ENCODE assay signal across 8 cellular contexts in the genomic region with DNA sequence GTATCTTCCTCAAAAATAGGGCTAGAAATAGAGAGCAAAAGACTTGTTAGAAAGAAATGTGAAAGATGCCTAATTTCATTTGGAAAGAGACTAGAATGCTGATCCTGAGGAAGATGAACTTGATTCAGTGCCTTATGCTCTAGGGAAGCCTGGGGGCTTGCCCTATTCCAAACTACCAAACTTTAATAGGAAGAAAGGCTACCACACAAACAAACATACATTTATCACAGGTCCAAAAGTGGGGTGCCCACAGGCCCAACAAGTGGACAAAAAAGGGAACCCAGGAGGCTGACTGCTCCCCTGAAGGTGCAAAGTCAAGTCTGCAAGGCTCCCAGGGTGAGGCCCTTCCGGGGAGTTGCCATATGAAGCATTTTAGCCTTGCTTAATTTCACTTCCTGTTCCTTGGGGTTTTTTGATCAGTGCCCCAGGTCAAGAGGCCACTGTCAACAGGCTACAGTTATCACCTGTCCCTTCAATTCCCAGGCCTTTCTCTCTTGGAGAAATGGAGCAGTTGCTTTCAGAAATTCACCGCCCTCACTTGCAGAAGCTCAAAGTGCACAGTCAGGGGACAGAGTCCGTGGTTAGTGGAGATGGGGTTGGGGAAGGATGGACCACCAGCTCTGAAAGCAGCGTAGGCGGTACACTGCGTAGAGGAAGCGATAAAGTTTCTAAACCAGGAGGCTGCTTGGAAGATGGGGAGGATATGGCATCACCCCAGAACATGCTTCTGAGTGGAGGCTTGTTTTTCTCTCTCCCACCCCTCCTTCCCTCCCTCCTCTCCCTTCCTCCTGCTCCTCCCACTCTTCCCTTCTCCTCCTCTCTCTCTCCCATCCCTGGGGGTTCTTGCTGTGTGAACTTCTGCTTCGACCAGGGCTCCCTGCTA. TPM values are rescaled to one million over a fixed set of nuclear protein-coding genes. Genes with fewer than 3 reads are reported as not detected.
A peak's percentile ranks its signal among the peaks of the same experiment; 100 is the strongest.
DNase-seq lines count a peak whose midpoint lies in the region; ATAC-seq, FAIRE-seq and TF ChIP-seq lines count a peak whose summit lies in the region.

No MANE protein-coding gene starts in this region.

- ATAC-seq in GM18498 (IDR thresholded peaks at IDR 0.05; ENCODE audit: unreplicated experiment), result peak; percentile 86
- peak; percentile 87 for ATAC-seq in GM21423 (IDR thresholded peaks at IDR 0.05; ENCODE audit: unreplicated experiment)
- peak; percentile 90 for ATAC-seq in HG03571 (IDR thresholded peaks at IDR 0.05; ENCODE audit: unreplicated experiment)
- ATAC-seq in K562, result peak; percentile 46

- no peak for FAIRE-seq in K562 (lab: Jason Lieb, UNC)

- no peaks in the 10 kb centered on the region for H3K9me3 ChIP-seq in K562 (replicated peaks; ENCODE audit: control insufficient read depth, insufficient read depth, low read depth, low read length)

- CTCF ChIA-PET in K562 (lab: Yijun Ruan, JAX; ENCODE audit: low intra/inter-chr PET ratio), result no interaction called here

- no peaks in the 10 kb centered on the region for H3K9me1 ChIP-seq in K562 (ENCODE audit: control insufficient read depth, insufficient read depth, low read length)

- H3K9ac ChIP-seq in K562 (ENCODE audit: insufficient read depth in 1 of 2, low read depth in 2 of 2, low read length in 2 of 2), result no peak overlapping the region

- POLR2A ChIA-PET in K562 (lab: Yijun Ruan, JAX), result no interaction called here

- DNase-seq in K562 (ENCODE audit: extremely low read depth in 1 of 4, low spot score in 3 of 4) (peak in 1 of 4 experiments; percentile 3), NCI-H2196 (lab: John Stamatoyannopoulos, UW; ENCODE audit: unreplicated experiment) (no peak), NCI-H2081 treated with DMSO at 0.1 percent for 48 hours (lab: John Stamatoyannopoulos, UW) (no peak), NCI-H2196 treated with DMSO at 0.1 percent for 48 hours (lab: John Stamatoyannopoulos, UW; ENCODE audit: unreplicated experiment) (no peak), posterior cingulate gyrus (no peak)

- H2AFZ ChIP-seq in K562 (ENCODE audit: low read depth, low read length), result peak overlapping the region; percentile 40

- TF ChIP-seq CTCF in K562 (IDR thresholded peaks at IDR 0.05 in 2 of 3, conservative IDR thresholded peaks at IDR 0.05 in 1 of 3; ENCODE audit: insufficient read depth in 2 of 3, low read depth in 1 of 3, low read length in 3 of 3), result no peak

- intact Hi-C loops in K562 (cut with micrococcal nuclease), result loop anchor here (5.0 kb wide), 1 partner anchor 94 kb away; no protein-coding TSS in a partner anchor
- intact Hi-C loops in posterior cingulate gyrus (cut with DNase I), result loop anchor here (10.0 kb wide), 1 partner anchor 91 kb away; no protein-coding TSS in a partner anchor

- no peaks in the 10 kb centered on the region for H4K20me1 ChIP-seq in K562 (replicated peaks; ENCODE audit: control insufficient read depth, insufficient read depth, low read length)

- WGBS in K562 (ENCODE audit: insufficient coverage, low coverage, missing lambda C conversion rate), result 8% methylated on average over 8 of the region's 8 CpGs

- no peaks in the 10 kb centered on the region for H3K36me3 ChIP-seq in K562 (ENCODE audit: control insufficient read depth, insufficient read depth, low read length)

- no peak for TF ChIP-seq POLR2A in K562 (conservative IDR thresholded peaks at IDR 0.05)

- peaks cover 0 to 4% of the 10 kb centered on the region in 2 experiments; a peak in 3 of 5 replicates for H3K4me1 ChIP-seq in K562 (replicated peaks in 1 of 2; ENCODE audit: control insufficient read depth in 2 of 2, insufficient read depth in 2 of 2, low read length in 2 of 2)

- no peak for TF ChIP-seq EP300 in K562 (IDR thresholded peaks at IDR 0.05; ENCODE audit: low read length)

- H3K79me2 ChIP-seq in K562 (ENCODE audit: control insufficient read depth, insufficient read depth, low read length), result no peaks in the 10 kb centered on the region

- in situ Hi-C loops in K562 (cut with MboI), result no loop called here

- no peak overlapping the region; the same call in 1 of the 2 replicates for H3K4me2 ChIP-seq in K562 (ENCODE audit: insufficient read depth, low read length)

- H3K27ac ChIP-seq in K562 (ENCODE audit: extremely low read depth, low read depth, low read length), result no peak overlapping the region

- BruUV-seq in K562 (replicated peaks; lab: Mats Ljungman, UMichigan), result no TSS peak

- H3K4me3 ChIP-seq in K562, result no peak overlapping the region

- peaks cover 0 to 28% of the 10 kb centered on the region in 2 experiments; a peak in 2 of 5 replicates for H3K27me3 ChIP-seq in K562 (ENCODE audit: control insufficient read depth in 2 of 2, insufficient read depth in 2 of 2, low read length in 2 of 2)

- no peak for TF ChIP-seq RAD21 in K562 (CRISPR knock-in tag; conservative IDR thresholded peaks at IDR 0.05 in 1 of 2, IDR thresholded peaks at IDR 0.05 in 1 of 2)

TF ChIP-seq in K562, 482 proteins besides CTCF, POLR2A, EP300 and RAD21 (continues in another document):
- TF ChIP-seq, protein P1, sequence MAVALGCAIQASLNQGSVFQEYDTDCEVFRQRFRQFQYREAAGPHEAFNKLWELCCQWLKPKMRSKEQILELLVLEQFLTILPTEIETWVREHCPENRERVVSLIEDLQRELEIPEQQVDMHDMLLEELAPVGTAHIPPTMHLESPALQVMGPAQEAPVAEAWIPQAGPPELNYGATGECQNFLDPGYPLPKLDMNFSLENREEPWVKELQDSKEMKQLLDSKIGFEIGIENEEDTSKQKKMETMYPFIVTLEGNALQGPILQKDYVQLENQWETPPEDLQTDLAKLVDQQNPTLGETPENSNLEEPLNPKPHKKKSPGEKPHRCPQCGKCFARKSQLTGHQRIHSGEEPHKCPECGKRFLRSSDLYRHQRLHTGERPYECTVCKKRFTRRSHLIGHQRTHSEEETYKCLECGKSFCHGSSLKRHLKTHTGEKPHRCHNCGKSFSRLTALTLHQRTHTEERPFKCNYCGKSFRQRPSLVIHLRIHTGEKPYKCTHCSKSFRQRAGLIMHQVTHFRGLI (CRISPR knock-in tag; IDR thresholded peaks at IDR 0.05), result no peak
- TF ChIP-seq PTBP1 (IDR thresholded peaks at IDR 0.05; ENCODE audit: low read depth, low read length) (no peak), ZNF586 (CRISPR knock-in tag; conservative IDR thresholded peaks at IDR 0.05) (no peak), FOXM1 (IDR thresholded peaks at IDR 0.05; ENCODE audit: low read depth) (no peak), FOXM1 (CRISPR knock-in tag; IDR thresholded peaks at IDR 0.05; ENCODE audit: low read depth) (no peak), HMG20B (CRISPR knock-in tag; IDR thresholded peaks at IDR 0.05) (no peak)
- TF ChIP-seq, protein P2, sequence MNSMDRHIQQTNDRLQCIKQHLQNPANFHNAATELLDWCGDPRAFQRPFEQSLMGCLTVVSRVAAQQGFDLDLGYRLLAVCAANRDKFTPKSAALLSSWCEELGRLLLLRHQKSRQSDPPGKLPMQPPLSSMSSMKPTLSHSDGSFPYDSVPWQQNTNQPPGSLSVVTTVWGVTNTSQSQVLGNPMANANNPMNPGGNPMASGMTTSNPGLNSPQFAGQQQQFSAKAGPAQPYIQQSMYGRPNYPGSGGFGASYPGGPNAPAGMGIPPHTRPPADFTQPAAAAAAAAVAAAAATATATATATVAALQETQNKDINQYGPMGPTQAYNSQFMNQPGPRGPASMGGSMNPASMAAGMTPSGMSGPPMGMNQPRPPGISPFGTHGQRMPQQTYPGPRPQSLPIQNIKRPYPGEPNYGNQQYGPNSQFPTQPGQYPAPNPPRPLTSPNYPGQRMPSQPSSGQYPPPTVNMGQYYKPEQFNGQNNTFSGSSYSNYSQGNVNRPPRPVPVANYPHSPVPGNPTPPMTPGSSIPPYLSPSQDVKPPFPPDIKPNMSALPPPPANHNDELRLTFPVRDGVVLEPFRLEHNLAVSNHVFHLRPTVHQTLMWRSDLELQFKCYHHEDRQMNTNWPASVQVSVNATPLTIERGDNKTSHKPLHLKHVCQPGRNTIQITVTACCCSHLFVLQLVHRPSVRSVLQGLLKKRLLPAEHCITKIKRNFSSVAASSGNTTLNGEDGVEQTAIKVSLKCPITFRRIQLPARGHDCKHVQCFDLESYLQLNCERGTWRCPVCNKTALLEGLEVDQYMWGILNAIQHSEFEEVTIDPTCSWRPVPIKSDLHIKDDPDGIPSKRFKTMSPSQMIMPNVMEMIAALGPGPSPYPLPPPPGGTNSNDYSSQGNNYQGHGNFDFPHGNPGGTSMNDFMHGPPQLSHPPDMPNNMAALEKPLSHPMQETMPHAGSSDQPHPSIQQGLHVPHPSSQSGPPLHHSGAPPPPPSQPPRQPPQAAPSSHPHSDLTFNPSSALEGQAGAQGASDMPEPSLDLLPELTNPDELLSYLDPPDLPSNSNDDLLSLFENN (IDR thresholded peaks at IDR 0.05; ENCODE audit: low read depth in 2 of 2, low read length in 2 of 2), result no peak
- TF ChIP-seq, protein P3, sequence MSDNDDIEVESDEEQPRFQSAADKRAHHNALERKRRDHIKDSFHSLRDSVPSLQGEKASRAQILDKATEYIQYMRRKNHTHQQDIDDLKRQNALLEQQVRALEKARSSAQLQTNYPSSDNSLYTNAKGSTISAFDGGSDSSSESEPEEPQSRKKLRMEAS (CRISPR knock-in tag; IDR thresholded peaks at IDR 0.05), result no peak

RNA-seq across cellular contexts. Expression of a gene that starts 36.4 kb away (rescaled TPM):
- 0.30 and 0.39 TPM in 2 replicates for total RNA-seq in K562 (2011; cell fraction: chromatin; rRNA removed; ENCODE audit: low replicate concordance)
- total RNA-seq in K562 (2011; cell fraction: nucleolus; rRNA removed), result 0.13 TPM in 1 of 2 replicates, not detected in the other
- 0.07 and 0.08 TPM in 2 replicates for total RNA-seq in K562 (2011; cell fraction: nucleoplasm; rRNA removed)
- total RNA-seq in K562 (2014; rRNA removed) (0.27 and 2.1 TPM in 2 replicates), K562 (2014; rRNA removed; fragmentation: Illumina TruSeq; extraction: Trizol) (1.8 and 2.4 TPM in 2 replicates), K562 (2015; rRNA removed; fragmentation: Illumina TruSeq; extraction: Trizol) (1.6 and 2.0 TPM in 2 replicates), K562 (2021) (1.6 and 2.0 TPM in 2 replicates)
- polyA plus RNA-seq in K562 (2011; rRNA removed) (0.04 and 0.13 TPM in 2 replicates), K562 (2014; fragmentation: Illumina TruSeq; extraction: Trizol) (0.58 and 0.96 TPM in 2 replicates), K562 (2014; fragmentation: Nextera tagmentation; extraction: Ambion mirVana) (under 1 TPM; 0.38 to 0.73 TPM), K562 (2014; rRNA removed) (0.56 and 1.6 TPM in 2 replicates)
- polyA plus RNA-seq in K562 (2011; cell fraction: cytosol; rRNA removed), result under 0.01 and 0.04 TPM in 2 replicates
- polyA plus RNA-seq in K562 (2011; cell fraction: nucleus; rRNA removed), result 0.01 TPM in 2 replicates
- 1.1 and 25.7 TPM in 2 replicates for polyA plus RNA-seq in K562 (2012)
- polyA minus RNA-seq in K562 (2011; rRNA and poly(A)+ RNA removed), result 0.06 and 0.11 TPM in 2 replicates
- not detected in 2 replicates for polyA minus RNA-seq in K562 (2011; cell fraction: cytosol; rRNA and poly(A)+ RNA removed)
- under 0.01 and 0.13 TPM in 2 replicates for polyA minus RNA-seq in K562 (2011; cell fraction: nucleus; rRNA and poly(A)+ RNA removed)
